Comparison of ENCODE assay signal across 8 cellular contexts in the genomic region with DNA sequence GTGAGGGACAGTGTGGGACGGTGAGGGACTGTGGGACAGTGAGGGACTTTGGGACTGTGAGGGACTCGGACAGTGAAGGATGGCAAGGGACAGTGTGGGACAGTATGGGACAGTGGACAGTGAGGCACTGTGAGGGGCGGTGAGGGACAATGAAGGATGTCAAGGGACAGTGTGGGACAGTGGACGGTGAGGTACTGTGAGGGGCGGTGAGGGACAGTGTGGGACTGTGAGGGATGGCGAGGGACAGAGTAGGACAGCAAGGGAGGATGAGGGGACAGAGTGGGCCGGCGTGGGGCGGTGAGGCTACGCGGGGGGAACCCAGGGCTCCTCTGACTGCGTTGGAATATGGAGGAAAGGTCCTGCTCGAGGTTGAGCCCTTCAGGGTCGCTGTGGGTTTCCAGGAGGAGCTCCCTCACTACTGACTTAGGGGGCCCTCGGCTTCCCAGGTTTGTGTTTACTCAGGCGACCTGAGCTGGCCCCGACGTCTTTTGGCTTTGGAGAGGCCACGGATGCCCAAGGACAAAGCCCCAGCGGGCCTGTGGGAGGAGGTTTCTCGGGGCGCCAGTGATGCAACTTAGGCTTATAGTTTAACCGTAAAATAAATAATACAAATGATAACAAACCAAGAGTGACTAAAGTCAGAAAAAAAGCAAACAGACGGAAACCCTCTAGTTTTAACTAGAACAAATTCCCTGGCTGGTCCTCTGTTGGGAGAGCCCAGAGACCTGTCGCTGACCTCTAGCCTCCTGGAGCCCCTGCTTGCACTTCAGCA. TPM values are rescaled to one million over a fixed set of nuclear protein-coding genes. Genes with fewer than 3 reads are reported as not detected.
DNase-seq lines count a peak whose midpoint lies in the region; ATAC-seq and TF ChIP-seq lines count a peak whose summit lies in the region.

No MANE protein-coding gene starts in this region.

- no peaks in the 10 kb centered on the region for H3K36me3 Mint-ChIP-seq in activated CD8-positive, alpha-beta T cell treated with anti-CD3 and anti-CD28 coated beads for 36 hours (ENCODE audit: low read depth)

- no peak for TF ChIP-seq CTCF in activated CD8-positive, alpha-beta T cell treated with anti-CD3 and anti-CD28 coated beads for 36 hours (IDR thresholded peaks at IDR 0.05)

- no peak for ATAC-seq in activated CD8-positive, alpha-beta T cell treated with anti-CD3 and anti-CD28 coated beads for 36 hours
- peak in 1 of 2 donors; percentile 0 for ATAC-seq in left cardiac atrium
- ATAC-seq in HG02623 (IDR thresholded peaks at IDR 0.05; ENCODE audit: unreplicated experiment) = no peak
- ATAC-seq in GM19395 (IDR thresholded peaks at IDR 0.05; ENCODE audit: unreplicated experiment) = no peak
- ATAC-seq in HG02885 (IDR thresholded peaks at IDR 0.05; ENCODE audit: poor library complexity, unreplicated experiment) = no peak

- peak overlapping the region; percentile 46 for H3K4me3 Mint-ChIP-seq in activated CD8-positive, alpha-beta T cell treated with anti-CD3 and anti-CD28 coated beads for 36 hours

- CTCF ChIA-PET in activated CD8-positive, alpha-beta T cell treated with anti-CD3 and anti-CD28 coated beads for 36 hours (lab: Charles Lee) = interaction anchor here (2.6 kb wide), 1 partner anchor 12 kb away, joined by 17 read pairs; no protein-coding TSS in a partner anchor

- intact Hi-C loops in activated CD8-positive, alpha-beta T cell treated with anti-CD3 and anti-CD28 coated beads for 36 hours (cut with micrococcal nuclease) = loop anchor here (5.0 kb wide), 1 partner anchor 290 kb away; a partner anchor contains a TSS
- intact Hi-C loops in left cardiac atrium (cut with DNase I) = loop anchor here in 1 of 2 donors (2.0 kb wide), 1 partner anchor 288 kb away; no protein-coding TSS in a partner anchor

- peaks cover 9% of the 10 kb centered on the region for H3K4me1 Mint-ChIP-seq in activated CD8-positive, alpha-beta T cell treated with anti-CD3 and anti-CD28 coated beads for 36 hours (ENCODE audit: low read depth)

- H3K27me3 Mint-ChIP-seq in activated CD8-positive, alpha-beta T cell treated with anti-CD3 and anti-CD28 coated beads for 36 hours = peaks cover 32% of the 10 kb centered on the region

- DNase-seq in EH (ENCODE audit: low read depth) = peak; percentile 66
- DNase-seq in activated CD8-positive, alpha-beta T cell treated with anti-CD3 and anti-CD28 coated beads for 36 hours = no peak
- DNase-seq in left cardiac atrium = peak; percentile 65
- peak; percentile 85 for DNase-seq in renal cortical epithelial cell (ENCODE audit: low read depth)
- DNase-seq in NCI-H510A (lab: John Stamatoyannopoulos, UW) = no peak

- H3K27ac Mint-ChIP-seq in activated CD8-positive, alpha-beta T cell treated with anti-CD3 and anti-CD28 coated beads for 36 hours = no peak overlapping the region

- POLR2A ChIA-PET in activated CD8-positive, alpha-beta T cell treated with anti-CD3 and anti-CD28 coated beads for 36 hours (lab: Charles Lee) = no interaction called here

- no peaks in the 10 kb centered on the region for H3K9me3 Mint-ChIP-seq in activated CD8-positive, alpha-beta T cell treated with anti-CD3 and anti-CD28 coated beads for 36 hours

RNA-seq across cellular contexts. Expression of a gene that starts 1.1 kb away (rescaled TPM):
- total RNA-seq in activated CD8-positive, alpha-beta T cell treated with anti-CD3 and anti-CD28 coated beads for 36 hours = 1 to 10 TPM; 1.6 to 2.2 TPM
- 10 to 100 TPM; 17.0 to 19.0 TPM for total RNA-seq in left cardiac atrium
- total RNA-seq in renal cortical epithelial cell = 38.3 and 47.8 TPM in 2 replicates

Comparison
In these comparisons a context has a peak if more than half of its experiments do, and no peak if none do; other contexts are left out.
1. DNase-seq: peak in EH (single experiment), left cardiac atrium (single experiment) and renal cortical epithelial cell (single experiment); none in activated CD8-positive, alpha-beta T cell treated with anti-CD3 and anti-CD28 coated beads for 36 hours (single experiment) and NCI-H510A (single experiment).
2. RNA of a gene that starts 1.1 kb away (total RNA-seq): 38.3 to 47.8 TPM in renal cortical epithelial cell and 17.0 to 19.0 TPM in left cardiac atrium; 1.6 to 2.2 TPM in activated CD8-positive, alpha-beta T cell treated with anti-CD3 and anti-CD28 coated beads for 36 hours; every median in the first group is over 4 times any median in the second.